Comparison of ENCODE assay signal across 16 cellular contexts in genomic region chr6:52550014-52550575, GRCh38. TPM values are rescaled to one million over a fixed set of nuclear protein-coding genes. Genes with fewer than 3 reads are reported as not detected.
DNase-seq lines count a peak whose midpoint lies in the region; ATAC-seq, FAIRE-seq and TF ChIP-seq lines count a peak whose summit lies in the region.
"Had no signal": no experiment of that assay in that cellular context is flagged by ENCODE, and none has a peak within 500 bp of the region (broad histone marks: within the 10 kb centered on the region; RNA-seq: fewer than 3 reads in every experiment).

No MANE protein-coding gene starts in this region.

- H3K9me3 ChIP-seq in K562 (replicated peaks; ENCODE audit: control insufficient read depth, insufficient read depth, low read depth, low read length): no peaks in the 10 kb centered on the region
- H3K9me3 ChIP-seq in mucosa of descending colon: no peaks in the 10 kb centered on the region

- POLR2A ChIA-PET in K562 (lab: Yijun Ruan, JAX): interaction anchor here (0.8 to 1.5 kb wide), 5 partner anchors 10 to 25 kb away, joined by 3 to 5 read pairs (median 3); no protein-coding TSS in a partner anchor

- TF ChIP-seq RAD21 in K562 (CRISPR knock-in tag; conservative IDR thresholded peaks at IDR 0.05 in 1 of 2, IDR thresholded peaks at IDR 0.05 in 1 of 2): no peak

- TF ChIP-seq CTCF in Calu3 (IDR thresholded peaks at IDR 0.05; ENCODE audit: unreplicated experiment) (no peak), K562 (IDR thresholded peaks at IDR 0.05 in 2 of 3, conservative IDR thresholded peaks at IDR 0.05 in 1 of 3; ENCODE audit: insufficient read depth in 2 of 3, low read depth in 1 of 3, low read length in 3 of 3) (no peak), mucosa of descending colon (IDR thresholded peaks at IDR 0.05) (no peak), GM23338 (conservative IDR thresholded peaks at IDR 0.05; ENCODE audit: low read depth in 2 of 2) (no peak)

- DNase-seq in Calu3 (peak; percentile 16), NCI-H226 (peak; percentile 66), K562 (ENCODE audit: extremely low read depth in 1 of 4, low spot score in 3 of 4) (no peak), mucosa of descending colon (no peak), HuH-7.5 (ENCODE audit: low spot score) (no peak), GM23338 (ENCODE audit: low spot score) (no peak), OCI-M1 (lab: John Stamatoyannopoulos, UW) (no peak)
- DNase-seq: activated CD4-positive, alpha-beta T cell treated with anti-CD3 and anti-CD28 coated beads for 4 hours; activated naive CD8-positive, alpha-beta T cell treated with anti-CD3 and anti-CD28 coated beads for 36 hours; DMS 273 treated with DMSO at 0.1 percent for 48 hours; foreskin fibroblast; natural killer cell; NCI-H526 treated with DMSO at 0.1 percent for 48 hours had no signal

- H3K4me1 Mint-ChIP-seq in Calu3 (ENCODE audit: low read depth, unreplicated experiment): peaks cover 68% of the 10 kb centered on the region
- H3K4me1 Mint-ChIP-seq in GM23338: peaks cover 52% of the 10 kb centered on the region

- H3K27me3 ChIP-seq in K562 (ENCODE audit: control insufficient read depth in 2 of 2, insufficient read depth in 2 of 2, low read length in 2 of 2): no peaks in the 10 kb centered on the region
- no peaks in the 10 kb centered on the region for H3K27me3 ChIP-seq in GM23338 (ENCODE audit: insufficient read depth)

- H3K9me1 ChIP-seq in K562 (ENCODE audit: control insufficient read depth, insufficient read depth, low read length): no peaks in the 10 kb centered on the region

- no peak overlapping the region for H3K4me2 ChIP-seq in K562 (ENCODE audit: insufficient read depth, low read length)
- H3K4me2 ChIP-seq in GM23338: no peak overlapping the region

- WGBS in K562 (ENCODE audit: insufficient coverage, low coverage, missing lambda C conversion rate): 57% methylated on average over 6 of the region's 6 CpGs

- no peak for TF ChIP-seq EP300 in K562 (IDR thresholded peaks at IDR 0.05; ENCODE audit: low read length)

- H3K27ac Mint-ChIP-seq in Calu3 (ENCODE audit: unreplicated experiment) (peak overlapping the region; percentile 63), GM23338 (no peak overlapping the region; the same call in 1 of the 2 replicates)
- H3K27ac Mint-ChIP-seq: activated naive CD8-positive, alpha-beta T cell treated with anti-CD3 and anti-CD28 coated beads for 36 hours; T-helper 2 cell treated with Interferon-gamma antibody and Interleukin-4, amounts not matched to agents 5 μg/mL and 100 μg/mL, for 36 hours had no signal

- ATAC-seq in K562 (0 out of 3 replicates have a peak, but pooled peaks have one; percentile 13), mucosa of descending colon (peak; percentile 80), GM23338 (no peak), GM21786 (IDR thresholded peaks at IDR 0.05; ENCODE audit: unreplicated experiment) (no peak)
- ATAC-seq: Right ventricle myocardium inferior had no signal

- in situ Hi-C loops in K562 (cut with MboI): no loop called here

- CTCF ChIA-PET in Calu3 (lab: Charles Lee): no interaction called here
- CTCF ChIA-PET in K562 (lab: Yijun Ruan, JAX; ENCODE audit: low intra/inter-chr PET ratio): no interaction called here

- FAIRE-seq in K562 (lab: Jason Lieb, UNC): no peak

- no TSS peak for BruUV-seq in Calu3 (replicated peaks; lab: Mats Ljungman, UMichigan)
- BruUV-seq in K562 (replicated peaks; lab: Mats Ljungman, UMichigan): no TSS peak

- no peak overlapping the region for H3K9ac ChIP-seq in K562 (ENCODE audit: insufficient read depth in 1 of 2, low read depth in 2 of 2, low read length in 2 of 2)

- H3F3A ChIP-seq in GM23338 (replicated peaks; ENCODE audit: low read depth): 0 out of 2 replicates have a peak, but pooled peaks cover 11% of the 10 kb centered on the region

- H4K20me1 ChIP-seq in K562 (replicated peaks; ENCODE audit: control insufficient read depth, insufficient read depth, low read length): peaks cover 14% of the 10 kb centered on the region; the same call in 1 of the 2 replicates
- peaks cover 3% of the 10 kb centered on the region for H4K20me1 ChIP-seq in GM23338 (replicated peaks; ENCODE audit: insufficient read depth)

- H3K9me2 ChIP-seq in GM23338 (ENCODE audit: insufficient read depth): no peaks in the 10 kb centered on the region; the same call in 1 of the 2 replicates

- H3K36me3 ChIP-seq in K562 (ENCODE audit: control insufficient read depth, insufficient read depth, low read length) (no peaks in the 10 kb centered on the region; the same call in 1 of the 3 replicates), mucosa of descending colon (ENCODE audit: low read depth) (no peaks in the 10 kb centered on the region), GM23338 (ENCODE audit: insufficient read depth) (no peaks in the 10 kb centered on the region)

- peaks cover 4% of the 10 kb centered on the region; the same call in 1 of the 3 replicates for H3K79me2 ChIP-seq in K562 (ENCODE audit: control insufficient read depth, insufficient read depth, low read length)
- H3K79me2 ChIP-seq in GM23338 (replicated peaks; ENCODE audit: insufficient read depth): peaks cover 67% of the 10 kb centered on the region

- peak overlapping the region; percentile 19 for H3K4me3 Mint-ChIP-seq in Calu3 (ENCODE audit: low read depth, unreplicated experiment)
- H3K4me3 Mint-ChIP-seq in GM23338: no peak overlapping the region
- H3K4me3 Mint-ChIP-seq: activated naive CD8-positive, alpha-beta T cell treated with anti-CD3 and anti-CD28 coated beads for 36 hours; natural killer cell; T-helper 2 cell treated with Interferon-gamma antibody and Interleukin-4, amounts not matched to agents 5 μg/mL and 100 μg/mL, for 36 hours had no signal

- no peak overlapping the region for H3K4me3 ChIP-seq in K562
- H3K4me3 ChIP-seq in mucosa of descending colon: no peak overlapping the region
- no peak overlapping the region for H3K4me3 ChIP-seq in GM23338

- H3K27ac ChIP-seq in K562 (ENCODE audit: extremely low read depth, low read depth, low read length): no peak overlapping the region
- no peak overlapping the region for H3K27ac ChIP-seq in GM23338 (ENCODE audit: low read depth)

- intact Hi-C loops in Calu3 (cut with micrococcal nuclease; ENCODE audit: unreplicated experiment): no loop called here
- intact Hi-C loops in K562 (cut with micrococcal nuclease): no loop called here
- intact Hi-C loops in mucosa of descending colon (cut with DNase I, micrococcal nuclease): no loop called here

- H3K4me1 ChIP-seq in K562 (replicated peaks in 1 of 2; ENCODE audit: control insufficient read depth in 2 of 2, insufficient read depth in 2 of 2, low read length in 2 of 2): peaks cover 10 to 24% of the 10 kb centered on the region in 2 experiments
- H3K4me1 ChIP-seq in mucosa of descending colon (ENCODE audit: low read depth): peaks cover 59% of the 10 kb centered on the region
- H3K4me1 ChIP-seq in GM23338 (ENCODE audit: insufficient read depth): peaks cover 25% of the 10 kb centered on the region

- H3K9me3 Mint-ChIP-seq in Calu3 (ENCODE audit: low read depth, unreplicated experiment) (no peaks in the 10 kb centered on the region), GM23338 (no peaks in the 10 kb centered on the region)
- H3K9me3 Mint-ChIP-seq: activated naive CD8-positive, alpha-beta T cell treated with anti-CD3 and anti-CD28 coated beads for 36 hours; natural killer cell; T-helper 2 cell treated with Interferon-gamma antibody and Interleukin-4, amounts not matched to agents 5 μg/mL and 100 μg/mL, for 36 hours had no signal

- H2AFZ ChIP-seq in K562 (ENCODE audit: low read depth, low read length): no peak overlapping the region
- no peak overlapping the region for H2AFZ ChIP-seq in GM23338

- no peaks in the 10 kb centered on the region for H3K27me3 Mint-ChIP-seq in Calu3 (ENCODE audit: unreplicated experiment)
- H3K27me3 Mint-ChIP-seq in GM23338 (ENCODE audit: insufficient read depth, low read depth, poor library complexity): peaks cover 7% of the 10 kb centered on the region
- H3K27me3 Mint-ChIP-seq: activated naive CD8-positive, alpha-beta T cell treated with anti-CD3 and anti-CD28 coated beads for 36 hours had no signal

- TF ChIP-seq POLR2A in K562 (conservative IDR thresholded peaks at IDR 0.05): no peak

- H3K36me3 Mint-ChIP-seq in Calu3 (ENCODE audit: insufficient read depth, unreplicated experiment) (no peaks in the 10 kb centered on the region), GM23338 (ENCODE audit: low read depth) (no peaks in the 10 kb centered on the region)
- H3K36me3 Mint-ChIP-seq: natural killer cell had no signal

TF ChIP-seq in GM23338, 12 proteins besides CTCF, POLR2A, EP300 and RAD21:
- TF ChIP-seq ZNF331 (CRISPR knock-in tag; IDR thresholded peaks at IDR 0.05; ENCODE audit: low read depth): no peak

RNA-seq across cellular contexts. Expression of gene TRAM2, which starts 26.8 kb away (rescaled TPM):
- total RNA-seq in Calu3 (2022) (10.7 and 12.8 TPM in 2 replicates), K562 (2014; rRNA removed) (7.4 and 8.5 TPM in 2 replicates), K562 (2014; rRNA removed; fragmentation: Illumina TruSeq; extraction: Trizol) (8.4 and 8.9 TPM in 2 replicates), K562 (2015; rRNA removed; fragmentation: Illumina TruSeq; extraction: Trizol) (10.7 and 11.0 TPM in 2 replicates), K562 (2021) (10.8 and 13.3 TPM in 2 replicates), mucosa of descending colon (10 to 100 TPM; 20.3 to 25.0 (median 24.1) TPM)
- total RNA-seq in K562 (2011; cell fraction: chromatin; rRNA removed; ENCODE audit: low replicate concordance): 13.0 and 21.5 TPM in 2 replicates
- 14.6 and 17.2 TPM in 2 replicates for total RNA-seq in K562 (2011; cell fraction: nucleolus; rRNA removed)
- 18.0 and 28.9 TPM in 2 replicates for total RNA-seq in K562 (2011; cell fraction: nucleoplasm; rRNA removed)
- polyA plus RNA-seq in K562 (2011; rRNA removed) (6.1 and 10.1 TPM in 2 replicates), K562 (2014; fragmentation: Illumina TruSeq; extraction: Trizol) (11.6 and 12.8 TPM in 2 replicates), K562 (2014; fragmentation: Nextera tagmentation; extraction: Ambion mirVana) (1 to 10 TPM; 2.6 to 2.8 TPM), K562 (2014; rRNA removed) (8.9 and 10.3 TPM in 2 replicates), GM23338 (2016; fragmentation: Nextera tagmentation; extraction: Ambion mirVana) (3.9 and 4.0 TPM in 2 replicates)
- 6.4 and 8.7 TPM in 2 replicates for polyA plus RNA-seq in K562 (2011; cell fraction: cytosol; rRNA removed)
- 11.1 and 17.8 TPM in 2 replicates for polyA plus RNA-seq in K562 (2011; cell fraction: nucleus; rRNA removed)
- polyA plus RNA-seq in K562 (2012): 8.4 and 10.0 TPM in 2 replicates
- polyA minus RNA-seq in K562 (2011; rRNA and poly(A)+ RNA removed): 5.8 and 10.5 TPM in 2 replicates
- polyA minus RNA-seq in K562 (2011; cell fraction: cytosol; rRNA and poly(A)+ RNA removed): 4.6 and 7.9 TPM in 2 replicates
- 5.3 TPM in 2 replicates for polyA minus RNA-seq in K562 (2011; cell fraction: nucleus; rRNA and poly(A)+ RNA removed)
- 12.4 and 14.0 TPM in 2 replicates for total RNA-seq in GM23338 (2014; rRNA removed; shearing (Covaris generic))

Comparison
In these comparisons a context has a peak if more than half of its experiments do, and no peak if none do; other contexts are left out.
1. DNase-seq: peak in Calu3 (single experiment) and NCI-H226 (single experiment); none in K562 (0 of 4), mucosa of descending colon (0 of 3), HuH-7.5 (single experiment), GM23338 (single experiment) and OCI-M1 (single experiment).
2. ATAC-seq: peak in K562 (single experiment) and mucosa of descending colon (single experiment); none in GM23338 (single experiment) and GM21786 (single experiment).